ENCODE assay signal across 8 cellular contexts in the genomic region with DNA sequence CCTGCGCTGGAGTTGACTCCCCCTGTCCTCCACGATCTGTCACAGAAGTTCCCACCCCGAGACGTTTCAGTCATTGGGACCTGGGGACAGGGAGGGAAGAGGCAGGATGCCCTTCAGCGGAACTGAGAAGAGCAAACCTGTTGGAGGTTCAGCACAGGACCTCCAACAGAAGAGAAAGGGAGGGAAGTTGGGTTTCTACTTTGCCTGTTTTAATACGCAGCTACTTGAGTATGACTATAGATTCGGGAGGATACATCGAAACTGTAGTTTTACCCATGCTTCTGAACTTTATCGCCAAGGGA.
A peak's percentile ranks its signal among the peaks of the same experiment; 100 is the strongest.
DNase-seq lines count a peak whose midpoint lies in the region; ATAC-seq and TF ChIP-seq lines count a peak whose summit lies in the region.

No MANE protein-coding gene starts in this region.

- no peaks in the 10 kb centered on the region for H3K9me3 Mint-ChIP-seq in activated T-cell treated with anti-CD3 and anti-CD28 coated beads, Interleukin-2, amount 50 U/mL, for 24 hours

- H3K4me3 ChIP-seq in fibroblast of mammary gland (ENCODE audit: control insufficient read depth, low read depth, low read length) (peak overlapping the region; percentile 74), rectal smooth muscle tissue (ENCODE audit: low read length) (peak overlapping the region; percentile 97)

- peak overlapping the region; percentile 96 for H3K4me3 Mint-ChIP-seq in activated T-cell treated with anti-CD3 and anti-CD28 coated beads, Interleukin-2, amount 50 U/mL, for 24 hours

- peak overlapping the region; percentile 61 for H3K9ac ChIP-seq in rectal smooth muscle tissue (ENCODE audit: low read length)

- no peaks in the 10 kb centered on the region for H3K36me3 ChIP-seq in rectal smooth muscle tissue (ENCODE audit: control insufficient read depth, insufficient read depth, low read length)

- H3K27me3 Mint-ChIP-seq in activated T-cell treated with anti-CD3 and anti-CD28 coated beads, Interleukin-2, amount 50 U/mL, for 24 hours = peaks cover 3% of the 10 kb centered on the region

- H3K36me3 Mint-ChIP-seq in activated T-cell treated with anti-CD3 and anti-CD28 coated beads, Interleukin-2, amount 50 U/mL, for 24 hours (ENCODE audit: low read depth) = peaks cover 29% of the 10 kb centered on the region

- no peak for TF ChIP-seq CTCF in fibroblast of mammary gland (conservative IDR thresholded peaks at IDR 0.05; ENCODE audit: control insufficient read depth, insufficient read depth, low read depth, low read length)

- no peak for DNase-seq in activated T-cell treated with anti-CD3 and anti-CD28 coated beads, Interleukin-2, amount 50 U/mL, for 24 hours
- DNase-seq in activated T-cell treated with anti-CD3 and anti-CD28 coated beads, Interleukin-2, amount 50 U/mL, for 1 hour = no peak
- DNase-seq in RKO (ENCODE audit: low spot score) (peak; percentile 60), fibroblast of mammary gland (ENCODE audit: low read depth) (no peak), NCI-H1105 (lab: John Stamatoyannopoulos, UW) (no peak)
- no peak for DNase-seq in stimulated activated CD4-positive, alpha-beta T cell treated with anti-CD3 and anti-CD28 coated beads, Interleukin-4, amount 100 ng/mL, for 24 hours

- H3K27ac ChIP-seq in rectal smooth muscle tissue (ENCODE audit: low read depth, low read length) = peak overlapping the region; percentile 98

- H3K27ac Mint-ChIP-seq in activated T-cell treated with anti-CD3 and anti-CD28 coated beads, Interleukin-2, amount 50 U/mL, for 24 hours = peak overlapping the region; percentile 88

- H3K27me3 ChIP-seq in rectal smooth muscle tissue (ENCODE audit: control insufficient read depth, insufficient read depth, low read length) = no peaks in the 10 kb centered on the region

- peaks cover 44% of the 10 kb centered on the region for H3K4me1 Mint-ChIP-seq in activated T-cell treated with anti-CD3 and anti-CD28 coated beads, Interleukin-2, amount 50 U/mL, for 24 hours (ENCODE audit: low read depth)

- no peaks in the 10 kb centered on the region for H3K4me1 ChIP-seq in rectal smooth muscle tissue (ENCODE audit: control insufficient read depth, insufficient read depth, low read length)

- ATAC-seq in GM19035 (IDR thresholded peaks at IDR 0.05; ENCODE audit: unreplicated experiment) = no peak
